ENCODE assay signal across 15 cellular contexts in the genomic region with DNA sequence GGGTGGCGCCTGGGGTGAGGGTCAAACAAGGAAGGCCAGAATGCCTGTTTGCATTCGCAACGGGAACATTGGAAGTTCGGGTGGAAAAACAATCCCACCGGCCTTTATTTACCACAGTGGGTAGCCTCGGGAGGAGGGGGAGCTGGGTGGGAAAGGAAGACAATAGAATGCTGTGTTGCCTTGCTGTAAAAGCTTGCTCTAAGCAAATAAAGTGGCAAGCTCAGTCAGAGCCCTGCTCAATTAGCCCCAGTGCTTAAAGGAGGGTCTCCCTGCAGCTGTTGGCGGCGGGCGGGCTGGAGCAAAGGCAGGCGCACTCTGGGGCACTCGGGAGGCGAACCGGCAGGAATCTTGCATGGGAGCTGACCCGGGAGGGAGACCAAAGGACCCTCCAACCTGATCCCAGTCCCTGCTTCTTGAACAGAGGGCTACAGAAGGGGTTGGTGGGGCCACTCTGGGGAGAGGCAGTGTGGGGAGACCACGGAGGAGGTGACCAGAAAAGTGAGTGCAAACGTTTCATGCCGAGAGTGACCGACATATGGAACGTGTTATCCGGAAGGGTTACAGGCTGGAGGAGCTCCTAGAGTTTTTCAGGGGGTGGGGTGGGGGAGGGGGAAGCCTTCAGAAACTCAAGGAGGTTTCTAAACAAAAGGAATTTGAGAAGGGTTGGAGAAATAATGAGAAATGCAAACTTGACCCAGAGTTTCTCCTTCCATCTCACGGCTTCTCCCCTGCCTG. TPM values are rescaled to one million over a fixed set of nuclear protein-coding genes. Genes with fewer than 3 reads are reported as not detected.
DNase-seq lines count a peak whose midpoint lies in the region; ATAC-seq and TF ChIP-seq lines count a peak whose summit lies in the region.
"Had no signal": no experiment of that assay in that cellular context is flagged by ENCODE, and none has a peak within 500 bp of the region (broad histone marks: within the 10 kb centered on the region; RNA-seq: fewer than 3 reads in every experiment).

No MANE protein-coding gene starts in this region.

- no peaks in the 10 kb centered on the region for H3K27me3 Mint-ChIP-seq in activated naive CD8-positive, alpha-beta T cell treated with anti-CD3 and anti-CD28 coated beads, Interleukin-2, amount 50 U/mL, for 24 hours
- H3K27me3 Mint-ChIP-seq in activated CD8-positive, alpha-beta T cell treated with anti-CD3 and anti-CD28 coated beads, Interleukin-2, amount 10 ng/mL, durations not matched to agents 7 days and 5 days (ENCODE audit: low read depth) = peaks cover 6% of the 10 kb centered on the region
- no peaks in the 10 kb centered on the region for H3K27me3 Mint-ChIP-seq in endothelial cell (ENCODE audit: unreplicated experiment)

- H3K27ac ChIP-seq in SJCRH30 = peak overlapping the region; percentile 94
- H3K27ac ChIP-seq: esophagus squamous epithelium, HL-60 had no signal

- H3K4me3 Mint-ChIP-seq in activated naive CD8-positive, alpha-beta T cell treated with anti-CD3 and anti-CD28 coated beads, Interleukin-2, amount 50 U/mL, for 24 hours = no peak overlapping the region
- no peak overlapping the region for H3K4me3 Mint-ChIP-seq in activated CD8-positive, alpha-beta T cell treated with anti-CD3 and anti-CD28 coated beads, Interleukin-2, amount 10 ng/mL, durations not matched to agents 7 days and 5 days
- no peak overlapping the region for H3K4me3 Mint-ChIP-seq in endothelial cell (ENCODE audit: unreplicated experiment)
- H3K4me3 Mint-ChIP-seq: activated naive CD8-positive, alpha-beta T cell; stimulated activated effector memory CD8-positive, alpha-beta T cell treated with anti-CD3 and anti-CD28 coated beads, Interleukin-12 subunit alpha, Interleukin-12 subunit beta, amount 100 ng/mL, for 72 hours had no signal

- POLR2A ChIA-PET in activated CD8-positive, alpha-beta T cell treated with anti-CD3 and anti-CD28 coated beads, Interleukin-2, amount 10 ng/mL, durations not matched to agents 7 days and 5 days (lab: Charles Lee) = interaction anchor here (0.7 kb wide), 1 partner anchor 340 kb away, joined by 3 read pairs; no protein-coding TSS in a partner anchor

- CTCF ChIA-PET in activated CD8-positive, alpha-beta T cell treated with anti-CD3 and anti-CD28 coated beads, Interleukin-2, amount 10 ng/mL, durations not matched to agents 7 days and 5 days (lab: Charles Lee) = no interaction called here

- H3K36me3 ChIP-seq in SJCRH30 = no peaks in the 10 kb centered on the region
- H3K36me3 ChIP-seq: esophagus squamous epithelium had no signal

- H3K9me3 ChIP-seq in SJCRH30 (replicated peaks) = no peaks in the 10 kb centered on the region
- H3K9me3 ChIP-seq: esophagus squamous epithelium had no signal

- H3K27ac Mint-ChIP-seq in activated naive CD8-positive, alpha-beta T cell treated with anti-CD3 and anti-CD28 coated beads, Interleukin-2, amount 50 U/mL, for 24 hours = no peak overlapping the region
- H3K27ac Mint-ChIP-seq in activated CD8-positive, alpha-beta T cell treated with anti-CD3 and anti-CD28 coated beads, Interleukin-2, amount 10 ng/mL, durations not matched to agents 7 days and 5 days = no peak overlapping the region
- H3K27ac Mint-ChIP-seq in endothelial cell (ENCODE audit: unreplicated experiment) = no peak overlapping the region
- H3K27ac Mint-ChIP-seq: activated naive CD8-positive, alpha-beta T cell; stimulated activated effector memory CD8-positive, alpha-beta T cell treated with anti-CD3 and anti-CD28 coated beads, Interleukin-12 subunit alpha, Interleukin-12 subunit beta, amount 100 ng/mL, for 72 hours had no signal

- H3K9me3 Mint-ChIP-seq in activated naive CD8-positive, alpha-beta T cell treated with anti-CD3 and anti-CD28 coated beads, Interleukin-2, amount 50 U/mL, for 24 hours = no peaks in the 10 kb centered on the region
- no peaks in the 10 kb centered on the region for H3K9me3 Mint-ChIP-seq in activated CD8-positive, alpha-beta T cell treated with anti-CD3 and anti-CD28 coated beads, Interleukin-2, amount 10 ng/mL, durations not matched to agents 7 days and 5 days (ENCODE audit: insufficient read depth)
- H3K9me3 Mint-ChIP-seq in endothelial cell (ENCODE audit: unreplicated experiment) = no peaks in the 10 kb centered on the region
- H3K9me3 Mint-ChIP-seq: stimulated activated effector memory CD8-positive, alpha-beta T cell treated with anti-CD3 and anti-CD28 coated beads, Interleukin-12 subunit alpha, Interleukin-12 subunit beta, amount 100 ng/mL, for 72 hours had no signal

- peaks cover 8% of the 10 kb centered on the region for H3K4me1 ChIP-seq in SJCRH30
- H3K4me1 ChIP-seq: esophagus squamous epithelium had no signal

- no peaks in the 10 kb centered on the region for H3K4me1 Mint-ChIP-seq in activated naive CD8-positive, alpha-beta T cell treated with anti-CD3 and anti-CD28 coated beads, Interleukin-2, amount 50 U/mL, for 24 hours
- H3K4me1 Mint-ChIP-seq in activated CD8-positive, alpha-beta T cell treated with anti-CD3 and anti-CD28 coated beads, Interleukin-2, amount 10 ng/mL, durations not matched to agents 7 days and 5 days (ENCODE audit: low read depth) = no peaks in the 10 kb centered on the region
- H3K4me1 Mint-ChIP-seq in endothelial cell (ENCODE audit: unreplicated experiment) = peaks cover 3% of the 10 kb centered on the region
- H3K4me1 Mint-ChIP-seq: stimulated activated effector memory CD8-positive, alpha-beta T cell treated with anti-CD3 and anti-CD28 coated beads, Interleukin-12 subunit alpha, Interleukin-12 subunit beta, amount 100 ng/mL, for 72 hours had no signal

- peak overlapping the region; percentile 60 for H3K4me3 ChIP-seq in SJCRH30
- H3K4me3 ChIP-seq: esophagus squamous epithelium had no signal

- DNase-seq in AG09319 (ENCODE audit: extremely low read depth, low read depth) (peak; percentile 7), NCI-H1105 treated with DMSO at 0.1 percent for 48 hours (lab: John Stamatoyannopoulos, UW) (peak; percentile 89), SJCRH30 (peak; percentile 91), islet precursor cell (peak; percentile 77), endothelial cell (ENCODE audit: low spot score) (no peak)
- DNase-seq in activated naive CD8-positive, alpha-beta T cell treated with anti-CD3 and anti-CD28 coated beads, Interleukin-2, amount 50 U/mL, for 24 hours = no peak
- DNase-seq in activated CD8-positive, alpha-beta T cell treated with anti-CD3 and anti-CD28 coated beads, Interleukin-2, amount 10 ng/mL, durations not matched to agents 7 days and 5 days = no peak
- DNase-seq: activated CD8-positive, alpha-beta memory T cell treated with anti-CD3 and anti-CD28 coated beads for 24 hours; esophagus squamous epithelium; NCI-H774; Right ventricle myocardium superior had no signal

- ATAC-seq in GM19455 (IDR thresholded peaks at IDR 0.05; ENCODE audit: unreplicated experiment) = no peak
- no peak for ATAC-seq in activated naive CD8-positive, alpha-beta T cell treated with anti-CD3 and anti-CD28 coated beads, Interleukin-2, amount 50 U/mL, for 24 hours
- no peak for ATAC-seq in activated CD8-positive, alpha-beta T cell treated with anti-CD3 and anti-CD28 coated beads, Interleukin-2, amount 10 ng/mL, durations not matched to agents 7 days and 5 days
- ATAC-seq: stimulated activated effector memory CD8-positive, alpha-beta T cell treated with anti-CD3 and anti-CD28 coated beads, Interleukin-12 subunit alpha, Interleukin-12 subunit beta, amount 100 ng/mL, for 72 hours had no signal

- no peak for TF ChIP-seq CTCF in AG09319 (IDR thresholded peaks at IDR 0.05; ENCODE audit: low read depth, low read length)
- TF ChIP-seq CTCF in endothelial cell (IDR thresholded peaks at IDR 0.05; ENCODE audit: unreplicated experiment) = no peak

- no peaks in the 10 kb centered on the region for H3K27me3 ChIP-seq in SJCRH30

- H3K36me3 Mint-ChIP-seq in activated naive CD8-positive, alpha-beta T cell treated with anti-CD3 and anti-CD28 coated beads, Interleukin-2, amount 50 U/mL, for 24 hours (ENCODE audit: low read depth) = no peaks in the 10 kb centered on the region
- no peaks in the 10 kb centered on the region for H3K36me3 Mint-ChIP-seq in activated CD8-positive, alpha-beta T cell treated with anti-CD3 and anti-CD28 coated beads, Interleukin-2, amount 10 ng/mL, durations not matched to agents 7 days and 5 days (ENCODE audit: low read depth)
- no peaks in the 10 kb centered on the region for H3K36me3 Mint-ChIP-seq in endothelial cell (ENCODE audit: low read depth, unreplicated experiment)
- H3K36me3 Mint-ChIP-seq: activated naive CD8-positive, alpha-beta T cell; stimulated activated effector memory CD8-positive, alpha-beta T cell treated with anti-CD3 and anti-CD28 coated beads, Interleukin-12 subunit alpha, Interleukin-12 subunit beta, amount 100 ng/mL, for 72 hours had no signal

RNA-seq across cellular contexts. Expression of a gene that starts 48.5 kb away (rescaled TPM):
- 15.5 and 16.9 TPM in 2 replicates for total RNA-seq in SJCRH30 (2014; rRNA removed; shearing (Covaris generic))
- not detected for total RNA-seq in activated CD8-positive, alpha-beta T cell treated with anti-CD3 and anti-CD28 coated beads, Interleukin-2, amount 10 ng/mL, durations not matched to agents 7 days and 5 days
- total RNA-seq in endothelial cell (ENCODE audit: unreplicated experiment) = not detected

Comparison
In these comparisons a context has a peak if more than half of its experiments do, and no peak if none do; other contexts are left out.
1. DNase-seq: peak in AG09319 (single experiment), NCI-H1105 treated with DMSO at 0.1 percent for 48 hours (single experiment), SJCRH30 (2 of 2) and islet precursor cell (single experiment); none in activated naive CD8-positive, alpha-beta T cell treated with anti-CD3 and anti-CD28 coated beads, Interleukin-2, amount 50 U/mL, for 24 hours (single experiment), activated CD8-positive, alpha-beta T cell treated with anti-CD3 and anti-CD28 coated beads, Interleukin-2, amount 10 ng/mL, durations not matched to agents 7 days and 5 days (single experiment) and endothelial cell (single experiment).
2. RNA of a gene that starts 48.5 kb away (total RNA-seq): 15.5 to 16.9 TPM in SJCRH30; not detected in activated CD8-positive, alpha-beta T cell treated with anti-CD3 and anti-CD28 coated beads, Interleukin-2, amount 10 ng/mL, durations not matched to agents 7 days and 5 days and not detected in endothelial cell (single experiment); every median in the first group is over 10 times any median in the second.